8 cellular contexts compared by ENCODE assay signal in the genomic region with DNA sequence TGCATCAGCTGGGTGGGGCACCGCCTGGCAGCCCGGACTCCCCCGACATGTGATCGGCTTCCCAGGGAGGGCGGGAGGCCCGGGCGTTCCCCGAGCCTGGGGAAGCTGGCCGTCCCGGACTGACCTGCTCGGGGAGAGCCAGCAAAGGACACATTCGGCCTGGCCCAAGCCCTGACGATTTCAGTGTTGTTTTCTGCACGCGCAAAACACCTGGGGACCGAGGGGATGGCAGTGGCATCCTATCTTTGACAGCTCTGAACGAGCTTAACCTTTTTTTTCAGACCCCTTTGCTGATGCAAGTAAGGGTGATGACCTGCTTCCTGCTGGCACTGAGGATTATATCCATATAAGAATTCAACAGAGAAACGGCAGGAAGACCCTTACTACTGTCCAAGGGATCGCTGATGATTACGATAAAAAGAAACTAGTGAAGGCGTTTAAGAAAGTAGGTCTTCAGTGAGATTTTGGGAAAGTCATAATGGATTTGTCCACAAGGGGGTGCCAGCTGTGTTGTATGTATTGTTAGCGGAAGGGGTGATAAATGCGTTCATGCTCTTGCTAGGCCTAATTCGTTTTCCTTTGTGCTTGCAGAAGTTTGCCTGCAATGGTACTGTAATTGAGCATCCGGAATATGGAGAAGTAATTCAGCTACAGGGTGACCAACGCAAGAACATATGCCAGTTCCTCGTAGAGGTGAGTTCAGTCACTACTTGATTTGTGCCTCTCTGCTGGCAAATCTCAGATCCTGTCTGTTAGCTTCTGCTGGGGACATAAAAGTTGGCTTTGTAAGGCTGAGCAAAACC. TPM values are rescaled to one million over a fixed set of nuclear protein-coding genes. Genes with fewer than 3 reads are reported as not detected.
DNase-seq lines count a peak whose midpoint lies in the region; ATAC-seq and TF ChIP-seq lines count a peak whose summit lies in the region.

No MANE protein-coding gene starts in this region.

- H3K27ac ChIP-seq in OCI-LY7 (ENCODE audit: low read depth, low read length, poor library complexity, severe bottlenecking): peak overlapping the region; percentile 88
- H3K27ac ChIP-seq in iPS DF 6.9 (ENCODE audit: low read length): no peak overlapping the region
- peak overlapping the region; percentile 100 for H3K27ac ChIP-seq in skeletal muscle tissue (ENCODE audit: low read depth, low read length)

- WGBS in iPS DF 6.9 (ENCODE audit: insufficient coverage, insufficient read length): no CpG with 5 or more reads among the region's 27 CpGs

- TF ChIP-seq POLR2A in GM18526 (IDR thresholded peaks at IDR 0.05; ENCODE audit: extremely low read depth, insufficient read length): peak; percentile 15

- H3K9me3 ChIP-seq in OCI-LY7 (ENCODE audit: low read length): no peaks in the 10 kb centered on the region
- no peaks in the 10 kb centered on the region for H3K9me3 ChIP-seq in adipocyte (ENCODE audit: control insufficient read depth, low read length)
- no peaks in the 10 kb centered on the region for H3K9me3 ChIP-seq in iPS DF 6.9 (ENCODE audit: control insufficient read depth, insufficient read depth, low read length)
- no peaks in the 10 kb centered on the region for H3K9me3 ChIP-seq in skeletal muscle tissue (ENCODE audit: control insufficient read depth in 3 of 3, low read length in 3 of 3)

- peak overlapping the region; percentile 93 for H3K4me2 ChIP-seq in OCI-LY7 (ENCODE audit: low read length)

- no peak for ATAC-seq in GM21447 (IDR thresholded peaks at IDR 0.05; ENCODE audit: unreplicated experiment)

- BruUV-seq in OCI-LY7 (replicated peaks; lab: Mats Ljungman, UMichigan): no TSS peak

- POLR2A ChIA-PET in OCI-LY7 (lab: Charles Lee): interaction anchor here (0.7 to 2.9 kb wide), 7 partner anchors 10 to 788 kb away, joined by 3 to 24 read pairs (median 4); no protein-coding TSS in a partner anchor

- H3K79me2 ChIP-seq in OCI-LY7 (ENCODE audit: insufficient read depth, low read depth, low read length): peaks cover 28% of the 10 kb centered on the region

- H4K20me1 ChIP-seq in OCI-LY7 (ENCODE audit: insufficient read depth, low read length): peaks cover 23% of the 10 kb centered on the region

- H3K9ac ChIP-seq in adipocyte (ENCODE audit: low read length) (peak overlapping the region; percentile 100), skeletal muscle tissue (ENCODE audit: low read depth in 1 of 3, low read length in 3 of 3) (peak overlapping the region; percentile 87 to 100 (median 100))

- H2AFZ ChIP-seq in OCI-LY7 (ENCODE audit: low read length): no peak overlapping the region

- no peaks in the 10 kb centered on the region for H3K9me2 ChIP-seq in OCI-LY7 (ENCODE audit: insufficient read depth, low read length)

- intact Hi-C loops in OCI-LY7 (cut with micrococcal nuclease; ENCODE audit: unreplicated experiment): loop anchor here (10.0 kb wide), 1 partner anchor 1095 kb away; no protein-coding TSS in a partner anchor

- peaks cover 56% of the 10 kb centered on the region for H3K36me3 ChIP-seq in OCI-LY7 (ENCODE audit: insufficient read depth, low read length)
- H3K36me3 ChIP-seq in adipocyte (ENCODE audit: control insufficient read depth, insufficient read depth, low read length, severe bottlenecking): peaks cover 48% of the 10 kb centered on the region
- H3K36me3 ChIP-seq in iPS DF 6.9 (ENCODE audit: control insufficient read depth, insufficient read depth, low read length): peaks cover 29% of the 10 kb centered on the region
- peaks cover 47 to 49% (median 48%) of the 10 kb centered on the region in 3 donors for H3K36me3 ChIP-seq in skeletal muscle tissue (ENCODE audit: control insufficient read depth in 3 of 3, insufficient read depth in 3 of 3, low read length in 3 of 3)

- no peaks in the 10 kb centered on the region for H3K27me3 ChIP-seq in adipocyte (replicated peaks; ENCODE audit: control insufficient read depth, insufficient read depth, low read length)
- H3K27me3 ChIP-seq in iPS DF 6.9 (ENCODE audit: control insufficient read depth, insufficient read depth, low read length): no peaks in the 10 kb centered on the region
- no peaks in the 10 kb centered on the region for H3K27me3 ChIP-seq in skeletal muscle tissue (ENCODE audit: control insufficient read depth in 3 of 3, insufficient read depth in 3 of 3, low read length in 3 of 3)

- H3K4me1 ChIP-seq in OCI-LY7 (ENCODE audit: insufficient read depth, low read length, poor library complexity, severe bottlenecking) (peaks cover 20% of the 10 kb centered on the region), adipocyte (ENCODE audit: control insufficient read depth, insufficient read depth, low read length) (peaks cover 20% of the 10 kb centered on the region), iPS DF 6.9 (ENCODE audit: control insufficient read depth, insufficient read depth, low read length) (no peaks in the 10 kb centered on the region), skeletal muscle tissue (ENCODE audit: control insufficient read depth in 3 of 3, insufficient read depth in 3 of 3, low read length in 3 of 3) (peaks cover 24 to 34% (median 30%) of the 10 kb centered on the region in 3 donors)

- CTCF ChIA-PET in OCI-LY7 (lab: Charles Lee; ENCODE audit: unreplicated experiment): interaction anchor here (0.5 to 1.3 kb wide), 3 partner anchors 24 to 757 kb away, joined by 3 to 4 read pairs (median 4); no protein-coding TSS in a partner anchor

- DNase-seq in AG09319 (ENCODE audit: extremely low read depth, low read depth): peak; percentile 39
- DNase-seq in OCI-LY7 (ENCODE audit: low spot score): peak; percentile 86
- DNase-seq in adipocyte (ENCODE audit: low read depth): peak; percentile 78
- DNase-seq in iPS DF 6.9 (ENCODE audit: low read depth, low spot score): no peak
- no peak for DNase-seq in iPS-NIHi11 (ENCODE audit: low spot score)

- TF ChIP-seq CTCF in AG09319 (IDR thresholded peaks at IDR 0.05; ENCODE audit: low read depth, low read length) (peak; percentile 53), OCI-LY7 (conservative IDR thresholded peaks at IDR 0.05; ENCODE audit: low read length) (peak; percentile 85)

- H3K4me3 ChIP-seq in OCI-LY7 (ENCODE audit: low read depth, low read length, poor library complexity, severe bottlenecking): peak overlapping the region; percentile 86
- peak overlapping the region; percentile 92 for H3K4me3 ChIP-seq in adipocyte (ENCODE audit: low read length)
- peak overlapping the region; percentile 76 for H3K4me3 ChIP-seq in iPS DF 6.9 (ENCODE audit: low read length)
- peak overlapping the region; percentile 84 to 94 (median 86) for H3K4me3 ChIP-seq in skeletal muscle tissue (ENCODE audit: low read length in 3 of 3)

RNA-seq across cellular contexts. Expression of gene EIF1, which starts 1.0 kb away (rescaled TPM):
- 123 and 145 TPM in 2 replicates for total RNA-seq in OCI-LY7 (2014; rRNA removed; shearing (Covaris generic))
- 659 and 705 TPM in 2 replicates for total RNA-seq in OCI-LY7 (2022)
- total RNA-seq in skeletal muscle tissue: 100 TPM

RNA-seq across cellular contexts. Expression of gene GAST, which starts 22.4 kb away (rescaled TPM):
- total RNA-seq in OCI-LY7 (2014; rRNA removed; shearing (Covaris generic)): not detected in 2 replicates
- total RNA-seq in OCI-LY7 (2022): not detected in 2 replicates
- not detected for total RNA-seq in skeletal muscle tissue

RNA-seq across cellular contexts. Expression of gene HAP1, which starts 44.7 kb away (rescaled TPM):
- total RNA-seq in OCI-LY7 (2014; rRNA removed; shearing (Covaris generic)): 0.10 and 0.19 TPM in 2 replicates
- 0.22 and 0.55 TPM in 2 replicates for total RNA-seq in OCI-LY7 (2022)
- total RNA-seq in skeletal muscle tissue: not detected

Comparison
In these comparisons a context has a peak if more than half of its experiments do, and no peak if none do; other contexts are left out.
1. DNase-seq: peak in AG09319 (single experiment), OCI-LY7 (single experiment) and adipocyte (single experiment); none in iPS DF 6.9 (single experiment) and iPS-NIHi11 (single experiment).
2. Peak in every context shown above with its lines, with median percentiles within 50 percentile points of each other: H3K4me3 ChIP-seq.